In genomic region chr6:36302227-36302976, GRCh38 we compare ENCODE assay signal across 8 cellular contexts. TPM values are rescaled to one million over a fixed set of nuclear protein-coding genes. Genes with fewer than 3 reads are reported as not detected.
DNase-seq lines count a peak whose midpoint lies in the region; ATAC-seq and TF ChIP-seq lines count a peak whose summit lies in the region.

No MANE protein-coding gene starts in this region.

- no peak overlapping the region for H3K4me3 Mint-ChIP-seq in brain

- no peaks in the 10 kb centered on the region for H3K27me3 Mint-ChIP-seq in brain

- peak overlapping the region in 1 of 5 experiments; percentile 77 for H3K27ac Mint-ChIP-seq in brain

- no peaks in the 10 kb centered on the region for H3K9me3 Mint-ChIP-seq in brain

- ATAC-seq in HG02852 (IDR thresholded peaks at IDR 0.05; ENCODE audit: unreplicated experiment): peak; percentile 71
- no peak for ATAC-seq in HG03025 (IDR thresholded peaks at IDR 0.05; ENCODE audit: low FRiP score, unreplicated experiment)

- TF ChIP-seq CTCF in brain (conservative IDR thresholded peaks at IDR 0.05): peak; percentile 97 to 98

- DNase-seq in GDM1 (lab: John Stamatoyannopoulos, UW): peak; percentile 72
- DNase-seq in NCI-H2196 (lab: John Stamatoyannopoulos, UW; ENCODE audit: unreplicated experiment): peak; percentile 75
- peak; percentile 72 for DNase-seq in UCSD-AML1 (lab: John Stamatoyannopoulos, UW; ENCODE audit: unreplicated experiment)
- peak; percentile 90 for DNase-seq in iPS-NIHi11 (ENCODE audit: low spot score)
- DNase-seq in stimulated activated CD4-positive, alpha-beta T cell treated with anti-CD3 and anti-CD28 coated beads, Interleukin-12 subunit alpha, Interleukin-12 subunit beta, amount 100 ng/mL, for 48 hours (ENCODE audit: low read depth in 2 of 3, low spot score in 1 of 3): peak; percentile 84 to 99 (median 92)

- H3K4me1 Mint-ChIP-seq in brain: peaks cover 26% of the 10 kb centered on the region

- no peaks in the 10 kb centered on the region for H3K36me3 Mint-ChIP-seq in brain

RNA-seq across cellular contexts. Expression of gene PNPLA1, which starts 32.5 kb away (rescaled TPM):
- 0.15 TPM for polyA plus RNA-seq in brain (ENCODE audit: insufficient read depth, low read depth, low replicate concordance)

RNA-seq across cellular contexts. Expression of gene BNIP5, which starts 34.3 kb away (rescaled TPM):
- not detected for polyA plus RNA-seq in brain (ENCODE audit: insufficient read depth, low read depth, low replicate concordance)
